In the genomic region with DNA sequence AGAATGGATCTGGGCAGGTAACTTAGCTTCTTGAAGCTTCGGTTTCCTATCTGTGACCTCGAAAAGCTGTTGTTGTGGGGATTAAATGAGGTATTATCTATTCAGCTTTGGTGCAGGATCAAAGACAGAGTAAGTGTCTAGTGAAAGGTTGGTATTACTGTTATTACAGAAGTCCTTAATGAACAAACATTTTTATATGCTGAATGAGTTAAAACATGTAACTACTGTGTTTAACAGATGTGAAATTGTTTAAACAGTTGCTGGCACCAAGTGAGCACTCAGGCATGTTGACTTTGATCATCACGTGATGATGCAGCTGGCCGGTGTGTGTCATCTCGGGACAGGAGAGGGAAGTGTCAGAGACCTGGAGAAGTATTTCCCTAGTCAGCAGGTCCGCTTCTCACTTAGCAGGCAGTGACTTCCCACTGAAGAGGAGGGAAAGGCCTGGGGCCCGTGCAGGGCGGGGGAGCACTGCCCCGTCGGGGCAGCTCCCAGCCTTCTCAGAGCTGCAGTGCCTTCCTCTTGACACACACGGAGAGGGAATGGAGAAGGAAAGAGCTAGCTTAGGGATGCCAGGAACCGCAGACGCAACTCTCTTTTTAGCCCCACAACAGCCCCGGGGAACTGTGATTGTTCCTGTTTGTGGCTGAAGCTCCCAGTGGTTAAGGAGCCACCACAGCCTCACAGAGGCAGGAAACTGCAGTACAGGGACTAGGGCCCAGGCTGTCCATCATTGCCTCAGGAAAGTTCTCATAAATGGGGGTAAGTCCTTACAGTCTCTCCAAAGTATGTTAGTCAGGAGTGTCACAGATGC, we compare ENCODE assay signal across 8 cellular contexts. TPM values are rescaled to one million over a fixed set of nuclear protein-coding genes. Genes with fewer than 3 reads are reported as not detected.
DNase-seq lines count a peak whose midpoint lies in the region; ATAC-seq, FAIRE-seq and TF ChIP-seq lines count a peak whose summit lies in the region.
"Had no signal": no experiment of that assay in that cellular context is flagged by ENCODE, and none has a peak within 500 bp of the region (broad histone marks: within the 10 kb centered on the region; RNA-seq: fewer than 3 reads in every experiment).

No MANE protein-coding gene starts in this region.

- WGBS in GM23248 (ENCODE audit: low coverage in 1 of 2, low lambda C conversion rate in 2 of 2, missing lambda C conversion rate in 2 of 2), 2 experiments: 44 to 49% methylated on average over 14 of the region's 14 CpGs

- 0 out of 2 replicates have a peak overlapping the region, but pooled peaks have one; percentile 25 for H2AFZ ChIP-seq in GM23248
- no peak overlapping the region for H2AFZ ChIP-seq in endothelial cell of umbilical vein (ENCODE audit: low read depth, low read length)
- peak overlapping the region; percentile 78 for H2AFZ ChIP-seq in osteoblast (ENCODE audit: low read length)

- no peaks in the 10 kb centered on the region for H3K79me2 ChIP-seq in GM23248 (ENCODE audit: insufficient read depth)
- no peaks in the 10 kb centered on the region for H3K79me2 ChIP-seq in endothelial cell of umbilical vein (ENCODE audit: control insufficient read depth, insufficient read depth, low read length)
- H3K79me2 ChIP-seq in osteoblast (ENCODE audit: insufficient read depth, low read length): no peaks in the 10 kb centered on the region

- H3K27ac ChIP-seq in GM23248 (peak overlapping the region; percentile 12), endothelial cell of umbilical vein (ENCODE audit: insufficient read depth, low read depth, low read length) (peak overlapping the region; percentile 72), osteoblast (ENCODE audit: low read depth, low read length) (peak overlapping the region; percentile 29)

- ATAC-seq in GM21526 (IDR thresholded peaks at IDR 0.05; ENCODE audit: low FRiP score, unreplicated experiment) (no peak), HG02884 (IDR thresholded peaks at IDR 0.05; ENCODE audit: unreplicated experiment) (no peak)
- ATAC-seq: T-cell had no signal

- H3K4me1 ChIP-seq in GM23248 (ENCODE audit: insufficient read depth) (peaks cover 19% of the 10 kb centered on the region), endothelial cell of umbilical vein (ENCODE audit: control insufficient read depth, extremely low read depth, insufficient read depth, low read length) (peaks cover 13% of the 10 kb centered on the region), osteoblast (ENCODE audit: insufficient read depth, low read length) (peaks cover 16% of the 10 kb centered on the region)

- H3K9me1 ChIP-seq in endothelial cell of umbilical vein (replicated peaks; ENCODE audit: control insufficient read depth, extremely low read depth, insufficient read depth, low read length): no peaks in the 10 kb centered on the region

- H3K9me3 ChIP-seq in GM23248 (ENCODE audit: low read depth) (no peaks in the 10 kb centered on the region), endothelial cell of umbilical vein (replicated peaks; ENCODE audit: control insufficient read depth, insufficient read depth, low read length) (no peaks in the 10 kb centered on the region), osteoblast (ENCODE audit: low read depth, low read length) (no peaks in the 10 kb centered on the region)

- peak; percentile 58 for FAIRE-seq in endothelial cell of umbilical vein (lab: Jason Lieb, UNC)

- in situ Hi-C loops in GM23248 (cut with MboI): no loop called here

- H3K4me2 ChIP-seq in GM23248 (ENCODE audit: unreplicated experiment) (no peak overlapping the region), endothelial cell of umbilical vein (ENCODE audit: insufficient read depth, low read length) (no peak overlapping the region), osteoblast (ENCODE audit: insufficient read depth, low read length) (peak overlapping the region; percentile 38)

- intact Hi-C loops in endothelial cell of umbilical vein (cut with micrococcal nuclease): no loop called here

- no peak for TF ChIP-seq POLR2A in endothelial cell of umbilical vein (IDR thresholded peaks at IDR 0.05; ENCODE audit: low read depth, low read length)

- DNase-seq in GM23248: peak; percentile 81
- peak; percentile 67 for DNase-seq in NCI-H526 treated with DMSO at 0.1 percent for 48 hours (lab: John Stamatoyannopoulos, UW)
- DNase-seq in endothelial cell of umbilical vein (ENCODE audit: low read depth, low spot score): no peak
- DNase-seq in osteoblast (ENCODE audit: insufficient read length, low spot score, missing footprints): peak; percentile 94
- DNase-seq in activated gamma-delta T cell treated with Interleukin-2 at 50 U/mL for 16 hours: no peak

- TF ChIP-seq CTCF in endothelial cell of umbilical vein (IDR thresholded peaks at IDR 0.05; ENCODE audit: extremely low read depth in 1 of 2, insufficient read depth in 1 of 2, low read depth in 1 of 2, low read length in 2 of 2): no peak
- no peak for TF ChIP-seq CTCF in osteoblast (IDR thresholded peaks at IDR 0.05; ENCODE audit: extremely low read depth, low read depth, low read length)

- H3K9ac ChIP-seq in GM23248 (0 out of 2 replicates have a peak overlapping the region, but pooled peaks have one; percentile 13), endothelial cell of umbilical vein (replicated peaks; ENCODE audit: extremely low read depth, insufficient read depth, low read length) (no peak overlapping the region)

- H3F3A ChIP-seq in GM23248 (ENCODE audit: insufficient read depth): peaks cover 19% of the 10 kb centered on the region

- H3K36me3 ChIP-seq in GM23248 (ENCODE audit: low read depth) (0 out of 2 replicates have a peak, but pooled peaks cover 4% of the 10 kb centered on the region), endothelial cell of umbilical vein (ENCODE audit: control insufficient read depth in 2 of 2, extremely low read depth in 1 of 2, insufficient read depth in 2 of 2, low read length in 2 of 2) (peaks cover 0 to 3% of the 10 kb centered on the region in 2 experiments), osteoblast (ENCODE audit: insufficient read depth, low read length) (peaks cover 26% of the 10 kb centered on the region)

- CTCF ChIA-PET in endothelial cell of umbilical vein (lab: Charles Lee): interaction anchor here (0.7 to 3.0 kb wide), 2 partner anchors 112 to 115 kb away, joined by 3 to 19 read pairs; no protein-coding TSS in a partner anchor

- no peak overlapping the region for H3K4me3 ChIP-seq in GM23248
- H3K4me3 ChIP-seq in endothelial cell of umbilical vein (replicated peaks in 1 of 3; ENCODE audit: insufficient read depth in 1 of 3, low read depth in 1 of 3, low read length in 3 of 3): no peak overlapping the region
- peak overlapping the region; percentile 10 for H3K4me3 ChIP-seq in osteoblast (ENCODE audit: insufficient read depth, low read length)

- H4K20me1 ChIP-seq in GM23248 (ENCODE audit: insufficient read depth) (no peaks in the 10 kb centered on the region), endothelial cell of umbilical vein (replicated peaks; ENCODE audit: control insufficient read depth, extremely low read depth, insufficient read depth, low read length) (no peaks in the 10 kb centered on the region), osteoblast (ENCODE audit: insufficient read depth, low read length) (no peaks in the 10 kb centered on the region)

- POLR2A ChIA-PET in endothelial cell of umbilical vein (lab: Charles Lee): interaction anchor here (0.9 kb wide), 1 partner anchor 18 kb away, joined by 3 read pairs; a partner anchor contains a TSS

- BruUV-seq in endothelial cell of umbilical vein (replicated peaks; lab: Mats Ljungman, UMichigan): no TSS peak

- H3K27me3 ChIP-seq in GM23248 (replicated peaks; ENCODE audit: insufficient read depth): no peaks in the 10 kb centered on the region
- no peaks in the 10 kb centered on the region for H3K27me3 ChIP-seq in endothelial cell of umbilical vein (ENCODE audit: control insufficient read depth in 2 of 2, insufficient read depth in 2 of 2, low read length in 2 of 2)
- H3K27me3 ChIP-seq in osteoblast (ENCODE audit: insufficient read depth, low read length): no peaks in the 10 kb centered on the region

- no peaks in the 10 kb centered on the region for H3K9me2 ChIP-seq in GM23248 (ENCODE audit: insufficient read depth)

- dilution Hi-C loops in endothelial cell of umbilical vein (cut with MboI; ENCODE audit: extremely low pct_ligation_motif_present, low sequenced_read_pairs): no loop called here

TF ChIP-seq in endothelial cell of umbilical vein, 7 proteins besides CTCF, POLR2A, EP300 and RAD21 (continues in another document):
- TF ChIP-seq EZH2 (IDR thresholded peaks at IDR 0.05; ENCODE audit: borderline replicate concordance, low read depth, low read length, severe bottlenecking) (no peak), POLR2AphosphoS5 (IDR thresholded peaks at IDR 0.05; ENCODE audit: insufficient read depth, low read depth, low read length) (no peak), GATA2 (IDR thresholded peaks at IDR 0.05; ENCODE audit: insufficient read depth, insufficient read length, low read depth, low read length) (no peak), FOS (IDR thresholded peaks at IDR 0.05; ENCODE audit: borderline replicate concordance, insufficient read depth, low read length) (no peak)

RNA-seq across cellular contexts. Expression of a gene that starts 18.0 kb away (rescaled TPM):
- total RNA-seq in GM23248 (2014; rRNA removed; shearing (Covaris generic)): 163 and 190 TPM in 2 replicates
- polyA plus RNA-seq in GM23248 (2016; fragmentation: Nextera tagmentation; extraction: Ambion mirVana): 190 and 195 TPM in 2 replicates
- total RNA-seq in endothelial cell of umbilical vein: 73.2 and 80.3 TPM in 2 replicates
- polyA plus RNA-seq in endothelial cell of umbilical vein: 99.2 and 128 TPM in 2 replicates
- 78.6 and 88.9 TPM in 2 replicates for polyA plus RNA-seq in endothelial cell of umbilical vein (2011; cell fraction: cytosol; rRNA removed)
- 47.8 and 51.7 TPM in 2 replicates for polyA plus RNA-seq in endothelial cell of umbilical vein (2011; cell fraction: nucleus; rRNA removed)
- polyA plus RNA-seq in endothelial cell of umbilical vein (2012): 86.4 and 95.8 TPM in 2 replicates
- polyA minus RNA-seq in endothelial cell of umbilical vein: 56.4 and 61.2 TPM in 2 replicates
- polyA minus RNA-seq in endothelial cell of umbilical vein (2011; cell fraction: cytosol; rRNA and poly(A)+ RNA removed): 10.5 TPM
- polyA minus RNA-seq in endothelial cell of umbilical vein (2011; cell fraction: nucleus; rRNA and poly(A)+ RNA removed): 14.7 and 17.8 TPM in 2 replicates
- total RNA-seq in osteoblast: 44.5 and 49.5 TPM in 2 replicates

RNA-seq across cellular contexts. Expression of a gene that starts 20.8 kb away (rescaled TPM):
- total RNA-seq in GM23248 (2014; rRNA removed; shearing (Covaris generic)): 8.0 and 8.5 TPM in 2 replicates
- polyA plus RNA-seq in GM23248 (2016; fragmentation: Nextera tagmentation; extraction: Ambion mirVana) (20.2 and 21.0 TPM in 2 replicates), endothelial cell of umbilical vein (10.3 and 12.3 TPM in 2 replicates)
- total RNA-seq in endothelial cell of umbilical vein (14.8 and 16.6 TPM in 2 replicates), osteoblast (19.9 and 20.3 TPM in 2 replicates)
- polyA plus RNA-seq in endothelial cell of umbilical vein (2011; cell fraction: cytosol; rRNA removed): 10.4 and 11.5 TPM in 2 replicates
- polyA plus RNA-seq in endothelial cell of umbilical vein (2011; cell fraction: nucleus; rRNA removed): 22.0 and 24.5 TPM in 2 replicates
- 16.3 and 16.8 TPM in 2 replicates for polyA plus RNA-seq in endothelial cell of umbilical vein (2012)
- 11.5 and 15.7 TPM in 2 replicates for polyA minus RNA-seq in endothelial cell of umbilical vein
- polyA minus RNA-seq in endothelial cell of umbilical vein (2011; cell fraction: cytosol; rRNA and poly(A)+ RNA removed): 6.6 TPM
- polyA minus RNA-seq in endothelial cell of umbilical vein (2011; cell fraction: nucleus; rRNA and poly(A)+ RNA removed): 9.0 and 9.9 TPM in 2 replicates

Comparison
In these comparisons a context has a peak if more than half of its experiments do, and no peak if none do; other contexts are left out.
1. DNase-seq: peak in GM23248 (single experiment), NCI-H526 treated with DMSO at 0.1 percent for 48 hours (single experiment) and osteoblast (single experiment); none in endothelial cell of umbilical vein (single experiment) and activated gamma-delta T cell treated with Interleukin-2 at 50 U/mL for 16 hours (single experiment).
2. H3K27ac ChIP-seq: peak in every context shown above with its lines; median percentile 72 in endothelial cell of umbilical vein; 29 in osteoblast; 12 in GM23248.